ENCODE assay signal across 8 cellular contexts in genomic region chr14:100383727-100384158, GRCh38. TPM values are rescaled to one million over a fixed set of nuclear protein-coding genes. Genes with fewer than 3 reads are reported as not detected.
DNase-seq lines count a peak whose midpoint lies in the region; ATAC-seq lines count a peak whose summit lies in the region.

No MANE protein-coding gene starts in this region.

- H3K4ac ChIP-seq in mesendoderm (ENCODE audit: low read depth, low read length), result no peak overlapping the region

- H3K27me3 ChIP-seq in mesendoderm (ENCODE audit: insufficient read depth, low read length, poor library complexity), result no peaks in the 10 kb centered on the region

- no peak overlapping the region for H3K27ac ChIP-seq in mesendoderm (ENCODE audit: low read depth, low read length)

- H3K4me1 ChIP-seq in mesendoderm (ENCODE audit: control insufficient read depth, low read depth, low read length), result no peaks in the 10 kb centered on the region

- H2BK15ac ChIP-seq in mesendoderm (replicated peaks; ENCODE audit: low read depth), result no peak overlapping the region

- H3K79me2 ChIP-seq in mesendoderm (ENCODE audit: control insufficient read depth, insufficient read depth, low read length), result no peaks in the 10 kb centered on the region

- peak; percentile 68 for DNase-seq in EH (ENCODE audit: low read depth)
- DNase-seq in NCI-H226, result peak; percentile 39
- DNase-seq in activated CD4-positive, alpha-beta T cell treated with anti-CD3 and anti-CD28 coated beads, Interleukin-2, amount 50 U/mL, for 1 hour, result peak; percentile 65
- DNase-seq in ecto neural progenitor cell (ENCODE audit: low spot score), result peak; percentile 83
- DNase-seq in mesendoderm, result peak; percentile 79
- peak; percentile 24 to 49 for DNase-seq in stimulated activated CD8-positive, alpha-beta memory T cell treated with anti-CD3 and anti-CD28 coated beads, Interleukin-4, amount 100 ng/mL, for 4 hours (ENCODE audit: low read depth in 2 of 2, low spot score in 1 of 2)

- H3K9ac ChIP-seq in mesendoderm (ENCODE audit: low read length), result no peak overlapping the region

- H3K4me2 ChIP-seq in mesendoderm (ENCODE audit: low read length), result no peak overlapping the region

- no peak overlapping the region for H3K23ac ChIP-seq in mesendoderm (ENCODE audit: low read length)

- H3K56ac ChIP-seq in mesendoderm (ENCODE audit: low read length), result no peak overlapping the region

- no peak overlapping the region for H4K8ac ChIP-seq in mesendoderm (ENCODE audit: low read depth, low read length)

- H4K5ac ChIP-seq in mesendoderm (ENCODE audit: low read length), result no peak overlapping the region

- no peaks in the 10 kb centered on the region for H3K36me3 ChIP-seq in mesendoderm (ENCODE audit: control insufficient read depth, insufficient read depth, low read length)

- H3K79me1 ChIP-seq in mesendoderm (ENCODE audit: low read length), result peaks cover 1% of the 10 kb centered on the region

- no peak overlapping the region for H2BK5ac ChIP-seq in mesendoderm (ENCODE audit: low read length)

- WGBS in mesendoderm (ENCODE audit: extremely low coverage, insufficient coverage, low lambda C conversion rate), result no CpG with 5 or more reads among the region's 10 CpGs

- H2AK5ac ChIP-seq in mesendoderm (ENCODE audit: low read length), result no peak overlapping the region

- H2BK120ac ChIP-seq in mesendoderm (ENCODE audit: low read depth, low read length), result no peak overlapping the region

- no peak overlapping the region for H3K18ac ChIP-seq in mesendoderm (ENCODE audit: low read length)

- no peak overlapping the region for H3K4me3 ChIP-seq in mesendoderm (ENCODE audit: low read length)

- ATAC-seq in HG02610 (IDR thresholded peaks at IDR 0.05; ENCODE audit: unreplicated experiment) (peak; percentile 56), GM18867 (IDR thresholded peaks at IDR 0.05; ENCODE audit: unreplicated experiment) (no peak)

RNA-seq across cellular contexts. Expression of gene WDR25, which starts 7.5 kb away (rescaled TPM):
- polyA plus RNA-seq in mesendoderm (2013, experiment 1 of 2), result 10.0 TPM
- 8.8 TPM for polyA plus RNA-seq in mesendoderm (2013, experiment 2 of 2)
